8 cellular contexts compared by ENCODE assay signal in the genomic region with DNA sequence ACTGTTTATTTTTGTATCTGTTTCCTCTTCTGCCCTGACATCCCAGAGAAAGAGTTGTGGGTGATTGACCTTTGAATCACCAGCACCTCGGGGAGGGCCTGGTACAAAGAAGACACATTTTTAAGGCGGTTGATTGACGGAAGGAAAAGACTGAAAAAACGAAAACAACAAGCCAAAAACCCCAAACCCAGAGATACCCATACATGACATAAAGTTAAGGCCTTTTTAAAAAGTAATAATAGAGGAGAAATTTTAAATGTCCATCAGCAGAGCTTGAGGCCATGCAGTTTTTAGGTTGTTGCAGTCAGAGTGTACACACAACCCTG.
DNase-seq lines count a peak whose midpoint lies in the region; ATAC-seq and TF ChIP-seq lines count a peak whose summit lies in the region.

No MANE protein-coding gene starts in this region.

- no peaks in the 10 kb centered on the region for H3K9me3 ChIP-seq in iPS-20b (ENCODE audit: insufficient read depth, low read depth, low read length)
- peaks cover 0 to under 1% (median 0%) of the 10 kb centered on the region in 4 donors for H3K9me3 ChIP-seq in stomach

- H3K27me3 ChIP-seq in iPS-20b (ENCODE audit: insufficient read depth, low read length) (no peaks in the 10 kb centered on the region), stomach (no peaks in the 10 kb centered on the region)

- no peaks in the 10 kb centered on the region for H3K36me3 ChIP-seq in iPS-20b (ENCODE audit: insufficient read depth, low read depth, low read length)
- no peaks in the 10 kb centered on the region for H3K36me3 ChIP-seq in stomach

- H3K4me1 ChIP-seq in iPS-20b (ENCODE audit: insufficient read depth, low read length) = peaks cover 11% of the 10 kb centered on the region; the same call in 1 of the 2 replicates
- peaks cover 0 to 8% (median 3%) of the 10 kb centered on the region in 4 donors for H3K4me1 ChIP-seq in stomach

- H3K27ac Mint-ChIP-seq in activated T-helper 2 cell treated with anti-CD3 and anti-CD28 coated beads, Interferon-gamma antibody, Interleukin-2, Interleukin-4, amounts not matched to agents 10 μg/mL and 5 μg/mL and 100 μg/mL, durations not matched to agents 14 hours and 24 hours and 36 hours = peak overlapping the region; percentile 99

- peaks cover 8% of the 10 kb centered on the region for H3K4me1 Mint-ChIP-seq in activated T-helper 2 cell treated with anti-CD3 and anti-CD28 coated beads, Interferon-gamma antibody, Interleukin-2, Interleukin-4, amounts not matched to agents 10 μg/mL and 5 μg/mL and 100 μg/mL, durations not matched to agents 14 hours and 24 hours and 36 hours (ENCODE audit: low read depth)

- intact Hi-C loops in activated T-helper 2 cell treated with anti-CD3 and anti-CD28 coated beads, Interferon-gamma antibody, Interleukin-2, Interleukin-4, amounts not matched to agents 10 μg/mL and 5 μg/mL and 100 μg/mL, durations not matched to agents 14 hours and 24 hours and 36 hours (cut with micrococcal nuclease) = loop anchor here (5.0 kb wide), 1 partner anchor 147 kb away; no protein-coding TSS in a partner anchor
- intact Hi-C loops in stomach (cut with DNase I; ENCODE audit: low total_unique reads) = no loop called here

- H3K4me3 ChIP-seq in iPS-20b (ENCODE audit: low read length) (peak overlapping the region; percentile 76), stomach (peak overlapping the region; percentile 29 to 50 (median 40))

- ATAC-seq in GM19351 (IDR thresholded peaks at IDR 0.05; ENCODE audit: unreplicated experiment) = no peak

- H3K9ac ChIP-seq in iPS-20b (ENCODE audit: low read depth, low read length) = peak overlapping the region; percentile 93; the same call in 1 of the 2 replicates

- no peak for TF ChIP-seq CTCF in stomach (IDR thresholded peaks at IDR 0.05)

- H3K4me3 Mint-ChIP-seq in activated T-helper 2 cell treated with anti-CD3 and anti-CD28 coated beads, Interferon-gamma antibody, Interleukin-2, Interleukin-4, amounts not matched to agents 10 μg/mL and 5 μg/mL and 100 μg/mL, durations not matched to agents 14 hours and 24 hours and 36 hours (ENCODE audit: low read depth) = peak overlapping the region; percentile 93

- no peak for TF ChIP-seq POLR2A in stomach (IDR thresholded peaks at IDR 0.05)

- peaks cover 13% of the 10 kb centered on the region for H3K9me3 Mint-ChIP-seq in activated T-helper 2 cell treated with anti-CD3 and anti-CD28 coated beads, Interferon-gamma antibody, Interleukin-2, Interleukin-4, amounts not matched to agents 10 μg/mL and 5 μg/mL and 100 μg/mL, durations not matched to agents 14 hours and 24 hours and 36 hours

- H3K27me3 Mint-ChIP-seq in activated T-helper 2 cell treated with anti-CD3 and anti-CD28 coated beads, Interferon-gamma antibody, Interleukin-2, Interleukin-4, amounts not matched to agents 10 μg/mL and 5 μg/mL and 100 μg/mL, durations not matched to agents 14 hours and 24 hours and 36 hours (ENCODE audit: low read depth) = no peaks in the 10 kb centered on the region

- H3K27ac ChIP-seq in iPS-20b (ENCODE audit: low read length) (peak overlapping the region; percentile 33), stomach (peak overlapping the region; percentile 81 to 91 (median 89))

- TF ChIP-seq EP300 in stomach (IDR thresholded peaks at IDR 0.05) = no peak

- 37 to 56% (median 47%) methylated on average over 4 of the region's 4 CpGs for WGBS in stomach, 5 donors

- peak; percentile 3 for DNase-seq in HT-29 (ENCODE audit: low spot score)
- DNase-seq in activated T-helper 2 cell treated with anti-CD3 and anti-CD28 coated beads, Interferon-gamma antibody, Interleukin-2, Interleukin-4, amounts not matched to agents 10 μg/mL and 5 μg/mL and 100 μg/mL, durations not matched to agents 14 hours and 24 hours and 36 hours (ENCODE audit: low spot score) = no peak
- no peak for DNase-seq in stomach
- DNase-seq in cortex of kidney (lab: John Stamatoyannopoulos, UW) = no peak
- no peak for DNase-seq in NCI-H1105 treated with DMSO at 0.1 percent for 48 hours (lab: John Stamatoyannopoulos, UW)
- DNase-seq in stimulated activated CD4-positive, alpha-beta T cell treated with anti-CD3 and anti-CD28 coated beads, Interleukin-2, amount 100 ng/mL, for 48 hours = no peak

- peaks cover 7% of the 10 kb centered on the region for H3K36me3 Mint-ChIP-seq in activated T-helper 2 cell treated with anti-CD3 and anti-CD28 coated beads, Interferon-gamma antibody, Interleukin-2, Interleukin-4, amounts not matched to agents 10 μg/mL and 5 μg/mL and 100 μg/mL, durations not matched to agents 14 hours and 24 hours and 36 hours (ENCODE audit: low read depth)
